17 cellular contexts compared by ENCODE assay signal in the genomic region with DNA sequence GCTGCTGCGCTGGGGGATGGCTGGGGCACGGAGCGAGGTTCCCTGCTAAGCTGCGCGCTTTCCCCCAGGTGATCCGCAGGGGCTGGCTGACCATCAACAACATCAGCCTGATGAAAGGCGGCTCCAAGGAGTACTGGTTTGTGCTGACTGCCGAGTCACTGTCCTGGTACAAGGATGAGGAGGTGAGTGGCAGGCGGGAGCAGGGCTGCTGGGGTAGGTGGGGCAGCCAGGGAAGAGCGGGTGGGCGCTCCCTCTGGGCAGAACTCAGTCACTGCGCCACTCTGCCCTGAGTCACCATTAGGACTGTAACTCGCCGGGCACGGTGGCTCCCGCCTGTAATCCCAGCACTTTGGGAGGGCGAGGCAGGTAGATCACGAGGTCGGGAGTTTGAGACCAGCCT. TPM values are rescaled to one million over a fixed set of nuclear protein-coding genes. Genes with fewer than 3 reads are reported as not detected.
DNase-seq lines count a peak whose midpoint lies in the region; ATAC-seq and TF ChIP-seq lines count a peak whose summit lies in the region.
"Had no signal": no experiment of that assay in that cellular context is flagged by ENCODE, and none has a peak within 500 bp of the region (broad histone marks: within the 10 kb centered on the region; RNA-seq: fewer than 3 reads in every experiment).

No MANE protein-coding gene starts in this region.

- no peak overlapping the region for H3K4me3 Mint-ChIP-seq in CD4-positive, alpha-beta T cell
- H3K4me3 Mint-ChIP-seq: nephron had no signal

- no peak overlapping the region for H3K9ac ChIP-seq in SK-N-MC (ENCODE audit: insufficient read length)

- H3K4me1 Mint-ChIP-seq in CD4-positive, alpha-beta T cell (ENCODE audit: low read depth), result peaks cover 23% of the 10 kb centered on the region

- no peaks in the 10 kb centered on the region for H3K9me2 ChIP-seq in hepatocyte (replicated peaks; ENCODE audit: insufficient read depth)

- WGBS in heart right ventricle, 2 donors, result 96 to 97% methylated on average over 19 of the region's 19 CpGs
- WGBS in hepatocyte (ENCODE audit: low lambda C conversion rate, missing lambda C conversion rate), result 99% methylated on average over 19 of the region's 19 CpGs
- 86 to 97% methylated on average over 16 to 18 of the region's 19 CpGs for WGBS in upper lobe of left lung, 2 donors

- H3K9me3 ChIP-seq in heart right ventricle, result no peaks in the 10 kb centered on the region
- no peaks in the 10 kb centered on the region for H3K9me3 ChIP-seq in SK-N-MC (ENCODE audit: low read depth, low read length)
- H3K9me3 ChIP-seq in hepatocyte (ENCODE audit: low read depth), result no peaks in the 10 kb centered on the region
- H3K9me3 ChIP-seq in upper lobe of left lung, result no peaks in the 10 kb centered on the region
- no peaks in the 10 kb centered on the region for H3K9me3 ChIP-seq in CD4-positive, alpha-beta T cell (ENCODE audit: control insufficient read depth, low read length)
- H3K9me3 ChIP-seq: tibial nerve had no signal

- H3K4me1 ChIP-seq in heart right ventricle (peaks cover 0 to 73% (median 0%) of the 10 kb centered on the region in 9 donors), hepatocyte (ENCODE audit: insufficient read depth) (peaks cover 9% of the 10 kb centered on the region), upper lobe of left lung (peaks cover 5 to 20% (median 14%) of the 10 kb centered on the region in 4 donors)

- H4K20me1 ChIP-seq in hepatocyte (ENCODE audit: insufficient read depth, poor library complexity, severe bottlenecking), result no peaks in the 10 kb centered on the region

- no peak overlapping the region for H2AFZ ChIP-seq in hepatocyte

- no peak overlapping the region for H3K27ac Mint-ChIP-seq in CD4-positive, alpha-beta T cell

- ATAC-seq in Right ventricle myocardium inferior (no peak), heart right ventricle (no peak), upper lobe of left lung (ENCODE audit: low FRiP score in 2 of 2) (no peak)
- ATAC-seq in CD4-positive, alpha-beta T cell (ENCODE audit: poor library complexity), result no peak

- no peaks in the 10 kb centered on the region for H3K9me3 Mint-ChIP-seq in CD4-positive, alpha-beta T cell
- H3K9me3 Mint-ChIP-seq: nephron had no signal

- no peak overlapping the region for H3K4me2 ChIP-seq in hepatocyte

- no peak for TF ChIP-seq EP300 in upper lobe of left lung (IDR thresholded peaks at IDR 0.05)

- intact Hi-C loops in Right ventricle myocardium inferior (cut with DNase I), result no loop called here
- intact Hi-C loops in heart right ventricle (cut with DNase I), result no loop called here
- intact Hi-C loops in CD4-positive, alpha-beta T cell (cut with DNase I, micrococcal nuclease), result no loop called here

- peaks cover 23% of the 10 kb centered on the region for H3K79me2 ChIP-seq in hepatocyte

- peak overlapping the region in 2 of 10 donors; percentile 19 to 87 for H3K27ac ChIP-seq in heart right ventricle
- peak overlapping the region; percentile 68 for H3K27ac ChIP-seq in SK-N-MC
- H3K27ac ChIP-seq in hepatocyte, result no peak overlapping the region
- H3K27ac ChIP-seq in upper lobe of left lung, result peak overlapping the region in 3 of 4 donors; percentile 63 to 82 (median 73)
- no peak overlapping the region for H3K27ac ChIP-seq in CD4-positive, alpha-beta T cell (ENCODE audit: low read depth, low read length)

- DNase-seq in Right ventricle myocardium inferior (ENCODE audit: missing footprints) (peak; percentile 32), heart right ventricle (no peak), SK-N-MC (ENCODE audit: low read depth, low spot score) (no peak), hepatocyte (ENCODE audit: low spot score) (peak; percentile 1), upper lobe of left lung (no peak), NCI-H774 (lab: John Stamatoyannopoulos, UW) (no peak)
- DNase-seq in effector CD4-positive, alpha-beta T cell, result no peak
- no peak for DNase-seq in CD4-positive, alpha-beta T cell
- DNase-seq: activated CD8-positive, alpha-beta memory T cell treated with anti-CD3 and anti-CD28 coated beads for 24 hours; activated naive CD4-positive, alpha-beta T cell treated with anti-CD3 and anti-CD28 coated beads, Interleukin-2, amount 50 U/mL, for 16 hours; NCI-H1105; NCI-H2171 treated with DMSO at 0.1 percent for 48 hours; retina; SHP77 had no signal

- no peaks in the 10 kb centered on the region for H3K27me3 Mint-ChIP-seq in CD4-positive, alpha-beta T cell

- no peak for TF ChIP-seq CTCF in heart right ventricle (IDR thresholded peaks at IDR 0.05)
- TF ChIP-seq CTCF in hepatocyte (IDR thresholded peaks at IDR 0.05; ENCODE audit: poor library complexity), result no peak
- no peak for TF ChIP-seq CTCF in upper lobe of left lung (IDR thresholded peaks at IDR 0.05)
- TF ChIP-seq CTCF in CD4-positive, alpha-beta T cell (IDR thresholded peaks at IDR 0.05), result no peak

- POLR2A ChIA-PET in CD4-positive, alpha-beta T cell (lab: Charles Lee), result no interaction called here

- H3K27me3 ChIP-seq in heart right ventricle, result no peaks in the 10 kb centered on the region
- no peaks in the 10 kb centered on the region for H3K27me3 ChIP-seq in hepatocyte
- H3K27me3 ChIP-seq in upper lobe of left lung, result no peaks in the 10 kb centered on the region
- no peaks in the 10 kb centered on the region for H3K27me3 ChIP-seq in CD4-positive, alpha-beta T cell (ENCODE audit: control insufficient read depth, insufficient read depth, low read length)
- H3K27me3 ChIP-seq: tibial nerve had no signal

- no peak overlapping the region for H3K4me3 ChIP-seq in heart right ventricle
- H3K4me3 ChIP-seq in SK-N-MC, result no peak overlapping the region
- no peak overlapping the region for H3K4me3 ChIP-seq in hepatocyte
- no peak overlapping the region for H3K4me3 ChIP-seq in upper lobe of left lung
- H3K4me3 ChIP-seq: lung, tibial nerve had no signal

- CTCF ChIA-PET in CD4-positive, alpha-beta T cell (lab: Charles Lee), result no interaction called here

- peaks cover 70% of the 10 kb centered on the region for H3K36me3 Mint-ChIP-seq in CD4-positive, alpha-beta T cell (ENCODE audit: low read depth)

- no peak for TF ChIP-seq POLR2A in upper lobe of left lung (IDR thresholded peaks at IDR 0.05)

- peaks cover 0 to 100% (median 63%) of the 10 kb centered on the region in 9 donors for H3K36me3 ChIP-seq in heart right ventricle
- peaks cover 24% of the 10 kb centered on the region for H3K36me3 ChIP-seq in SK-N-MC (ENCODE audit: insufficient read depth, low read length)
- H3K36me3 ChIP-seq in hepatocyte (replicated peaks; ENCODE audit: insufficient read depth, low read depth), result no peaks in the 10 kb centered on the region
- peaks cover 32 to 98% (median 76%) of the 10 kb centered on the region in 4 donors for H3K36me3 ChIP-seq in upper lobe of left lung

RNA-seq across cellular contexts. Expression of gene TMED1, which starts 23.8 kb away (rescaled TPM):
- 30.3 TPM for total RNA-seq in Right ventricle myocardium inferior
- 10 to 100 TPM; 25.9 to 38.6 (median 32.9) TPM for total RNA-seq in heart right ventricle
- 10 to 100 TPM; 40.4 to 88.6 TPM for polyA plus RNA-seq in heart right ventricle
- total RNA-seq in hepatocyte, result 63.2 and 65.0 TPM in 2 replicates
- 93.1 and 95.4 TPM in 2 replicates for polyA plus RNA-seq in hepatocyte
- 10 to 100 TPM; 11.3 to 40.7 (median 25.1) TPM for total RNA-seq in upper lobe of left lung
- total RNA-seq in CD4-positive, alpha-beta T cell, result 1 to 10 TPM; 6.7 to 7.0 TPM

RNA-seq across cellular contexts. Expression of gene C19orf38, which starts 36.0 kb away (rescaled TPM):
- 1.5 TPM for total RNA-seq in Right ventricle myocardium inferior
- 1 to 10 TPM in 3 of 10 donors, under 1 TPM in 6, not detected in 1; 0.27 to 4.0 (median 0.61) TPM for total RNA-seq in heart right ventricle
- polyA plus RNA-seq in heart right ventricle, result 1 to 10 TPM in 1 of 2 donors, under 1 TPM in 1; 0.66 to 1.3 TPM
- 3.4 and 3.7 TPM in 2 replicates for total RNA-seq in hepatocyte
- polyA plus RNA-seq in hepatocyte, result 0.56 and 1.5 TPM in 2 replicates
- total RNA-seq in upper lobe of left lung, result 10 to 100 TPM in 2 of 6 donors, 1 to 10 TPM in 4; 2.8 to 26.2 (median 6.8) TPM
- total RNA-seq in CD4-positive, alpha-beta T cell, result 1 to 10 TPM; 1.8 to 2.1 TPM

RNA-seq across cellular contexts. Expression of gene CARM1, which starts 59.2 kb away (rescaled TPM):
- total RNA-seq in Right ventricle myocardium inferior (39.5 TPM), heart right ventricle (10 to 100 TPM; 25.8 to 45.4 (median 28.8) TPM), hepatocyte (27.5 and 34.3 TPM in 2 replicates), upper lobe of left lung (10 to 100 TPM; 19.0 to 30.6 (median 25.3) TPM)
- polyA plus RNA-seq in heart right ventricle (10 to 100 TPM; 26.2 to 27.4 TPM), hepatocyte (45.1 and 45.7 TPM in 2 replicates)
- total RNA-seq in CD4-positive, alpha-beta T cell, result 10 to 100 TPM; 17.5 to 18.0 TPM

Comparison
In these comparisons a context has a peak if more than half of its experiments do, and no peak if none do; other contexts are left out.
1. DNase-seq: peak in Right ventricle myocardium inferior (single experiment) and hepatocyte (single experiment); none in heart right ventricle (0 of 2), SK-N-MC (single experiment), upper lobe of left lung (0 of 2), effector CD4-positive, alpha-beta T cell (single experiment), CD4-positive, alpha-beta T cell (0 of 10) and NCI-H774 (single experiment).
2. H3K27ac ChIP-seq: peak in SK-N-MC (single experiment) and upper lobe of left lung (3 of 4); none in hepatocyte (single experiment) and CD4-positive, alpha-beta T cell (single experiment).